1 cellular context compared by ENCODE assay signal in the genomic region with DNA sequence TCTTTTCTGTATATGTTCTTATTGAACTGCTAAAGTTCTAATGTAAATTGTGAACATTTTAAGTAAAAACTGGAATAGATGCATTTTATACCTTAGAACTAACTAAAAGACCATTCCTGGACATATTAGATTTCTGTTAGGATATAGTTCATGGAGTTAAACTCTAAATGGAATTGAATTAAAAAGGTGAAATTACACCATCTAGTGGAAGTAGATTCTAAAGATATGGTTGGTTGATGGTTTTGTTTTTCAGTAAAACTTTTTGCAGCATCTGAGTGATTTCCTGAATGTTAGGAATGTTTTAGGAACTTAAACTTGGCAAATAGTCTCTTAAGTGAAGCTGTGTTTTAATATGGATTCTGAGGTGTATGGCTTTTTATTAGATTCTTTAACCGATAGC.
TF ChIP-seq lines count a peak whose summit lies in the region.

No MANE protein-coding gene starts in this region.

TF ChIP-seq in Ishikawa, 13 proteins besides CTCF, POLR2A, EP300 and RAD21 (continued from another document):
- TF ChIP-seq, protein P1, sequence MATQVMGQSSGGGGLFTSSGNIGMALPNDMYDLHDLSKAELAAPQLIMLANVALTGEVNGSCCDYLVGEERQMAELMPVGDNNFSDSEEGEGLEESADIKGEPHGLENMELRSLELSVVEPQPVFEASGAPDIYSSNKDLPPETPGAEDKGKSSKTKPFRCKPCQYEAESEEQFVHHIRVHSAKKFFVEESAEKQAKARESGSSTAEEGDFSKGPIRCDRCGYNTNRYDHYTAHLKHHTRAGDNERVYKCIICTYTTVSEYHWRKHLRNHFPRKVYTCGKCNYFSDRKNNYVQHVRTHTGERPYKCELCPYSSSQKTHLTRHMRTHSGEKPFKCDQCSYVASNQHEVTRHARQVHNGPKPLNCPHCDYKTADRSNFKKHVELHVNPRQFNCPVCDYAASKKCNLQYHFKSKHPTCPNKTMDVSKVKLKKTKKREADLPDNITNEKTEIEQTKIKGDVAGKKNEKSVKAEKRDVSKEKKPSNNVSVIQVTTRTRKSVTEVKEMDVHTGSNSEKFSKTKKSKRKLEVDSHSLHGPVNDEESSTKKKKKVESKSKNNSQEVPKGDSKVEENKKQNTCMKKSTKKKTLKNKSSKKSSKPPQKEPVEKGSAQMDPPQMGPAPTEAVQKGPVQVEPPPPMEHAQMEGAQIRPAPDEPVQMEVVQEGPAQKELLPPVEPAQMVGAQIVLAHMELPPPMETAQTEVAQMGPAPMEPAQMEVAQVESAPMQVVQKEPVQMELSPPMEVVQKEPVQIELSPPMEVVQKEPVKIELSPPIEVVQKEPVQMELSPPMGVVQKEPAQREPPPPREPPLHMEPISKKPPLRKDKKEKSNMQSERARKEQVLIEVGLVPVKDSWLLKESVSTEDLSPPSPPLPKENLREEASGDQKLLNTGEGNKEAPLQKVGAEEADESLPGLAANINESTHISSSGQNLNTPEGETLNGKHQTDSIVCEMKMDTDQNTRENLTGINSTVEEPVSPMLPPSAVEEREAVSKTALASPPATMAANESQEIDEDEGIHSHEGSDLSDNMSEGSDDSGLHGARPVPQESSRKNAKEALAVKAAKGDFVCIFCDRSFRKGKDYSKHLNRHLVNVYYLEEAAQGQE (IDR thresholded peaks at IDR 0.05; ENCODE audit: low read depth) = no peak
- TF ChIP-seq FOXM1 (IDR thresholded peaks at IDR 0.05; ENCODE audit: borderline replicate concordance, low read depth) = no peak
- TF ChIP-seq USF1 (IDR thresholded peaks at IDR 0.05) = no peak
- no peak for TF ChIP-seq MAX (IDR thresholded peaks at IDR 0.05)
- TF ChIP-seq TEAD4 (IDR thresholded peaks at IDR 0.05) = no peak
- no peak for TF ChIP-seq CEBPB (IDR thresholded peaks at IDR 0.05)
- TF ChIP-seq EGR1 (IDR thresholded peaks at IDR 0.05) = no peak
- no peak for TF ChIP-seq YY1 (IDR thresholded peaks at IDR 0.05; ENCODE audit: low read depth)
- no peak for TF ChIP-seq TAF1 (IDR thresholded peaks at IDR 0.05; ENCODE audit: low read depth)
